33 cellular contexts compared by ENCODE assay signal in genomic region chr3:64495413-64495812, GRCh38.
"Had no signal": no experiment of that assay in that cellular context is flagged by ENCODE, and none has a peak within 500 bp of the region (broad histone marks: within the 10 kb centered on the region; RNA-seq: fewer than 3 reads in every experiment).

No MANE protein-coding gene starts in this region.

- H2AFZ ChIP-seq: PC-9 had no signal

- H3K27me3 ChIP-seq: MG63, SJCRH30 had no signal

- H3K36me3 ChIP-seq: MG63, SJCRH30 had no signal

- H3K4me2 ChIP-seq: PC-9 had no signal

- DNase-seq: MG63, MV-4-11, NCI-H1092, NCI-H1105 treated with DMSO at 0.1 percent for 48 hours, NCI-H1417, NCI-H1436, NCI-H146, NCI-H1694, NCI-H187, NCI-H1930, NCI-H2029 treated with DMSO at 0.1 percent for 48 hours, NCI-H2081 treated with DMSO at 0.1 percent for 48 hours, NCI-H2107, NCI-H2171, NCI-H226, NCI-H510A, NCI-H524, NCI-H526, NCI-H69, NCI-H748 treated with DMSO at 0.1 percent for 48 hours, NCI-H82, PC-9, SHP77, SIG-M5, SJCRH30, SW 1271, T-helper 1 cell, T-helper 2 cell had no signal

- H3K27ac ChIP-seq: PC-9, RWPE1, SJCRH30, SK-N-MC had no signal

- H3K4me1 ChIP-seq: SJCRH30 had no signal

- H3K4me3 ChIP-seq: MG63, PC-9, SJCRH30, SK-N-MC had no signal

- H3K9me3 ChIP-seq: MG63, SJCRH30 had no signal

- ATAC-seq: Panc1, Right ventricle myocardium inferior, SK-N-SH treated with all-trans-retinoic acid at 6 μM for 48 hours had no signal
